Comparison of ENCODE assay signal across 1 cellular context in the genomic region with DNA sequence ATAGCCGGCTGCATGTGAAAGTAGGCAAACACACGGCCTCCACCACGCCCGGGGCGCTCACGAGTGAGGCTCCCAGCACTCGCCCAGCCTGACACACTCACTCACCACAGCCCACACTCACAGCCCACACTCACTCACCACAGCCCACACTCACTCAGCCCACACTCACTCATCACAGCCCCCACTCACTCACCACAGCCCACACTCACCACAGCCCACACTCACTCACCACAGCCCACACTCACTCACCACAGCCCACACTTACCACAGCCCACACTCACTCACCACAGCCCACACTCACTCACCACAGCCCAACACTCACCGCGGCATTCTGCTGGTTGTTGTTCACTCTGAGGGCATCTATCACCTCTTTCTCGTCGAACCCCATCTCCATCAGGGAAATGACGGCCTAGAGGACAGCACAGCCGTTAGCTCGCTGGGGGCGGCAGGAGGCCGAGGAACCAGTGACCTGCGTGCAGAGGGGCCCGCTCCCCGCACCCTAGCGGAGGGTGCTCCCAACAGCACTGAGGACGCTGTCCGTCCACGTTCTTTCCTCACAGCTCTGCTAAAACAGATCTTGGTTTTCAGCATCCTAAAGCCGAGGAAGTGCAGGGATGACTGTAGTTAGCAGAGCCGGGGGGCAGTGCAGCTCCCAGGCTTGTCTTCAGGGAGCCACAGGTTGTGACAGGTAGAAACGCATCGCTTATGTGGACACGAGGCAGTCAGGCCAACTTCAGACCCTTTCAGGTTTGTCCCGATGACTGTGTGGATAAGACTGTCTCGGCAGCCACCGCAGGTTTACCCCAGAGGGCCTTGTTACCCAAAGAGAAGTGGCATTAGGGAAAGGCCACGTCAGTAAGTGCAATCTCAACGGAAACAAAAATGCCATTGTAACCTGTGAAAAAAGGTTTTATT.
TF ChIP-seq lines count a peak whose summit lies in the region.

No MANE protein-coding gene starts in this region.

TF ChIP-seq in SK-N-SH treated with all-trans-retinoic acid at 6 μM for 48 hours, 23 proteins besides CTCF, POLR2A, EP300 and RAD21 (continued from another document):
- TF ChIP-seq ZC3H10 (CRISPR knock-in tag; IDR thresholded peaks at IDR 0.05): no peak
- no peak for TF ChIP-seq GLIS3 (CRISPR knock-in tag; IDR thresholded peaks at IDR 0.05)
- no peak for TF ChIP-seq TCF4 (CRISPR knock-in tag; IDR thresholded peaks at IDR 0.05; ENCODE audit: borderline replicate concordance)
- TF ChIP-seq SNAI2 (CRISPR knock-in tag; IDR thresholded peaks at IDR 0.05): no peak
- no peak for TF ChIP-seq ZNF565 (CRISPR knock-in tag; conservative IDR thresholded peaks at IDR 0.05; ENCODE audit: low read depth)
- TF ChIP-seq PPARA (CRISPR knock-in tag; IDR thresholded peaks at IDR 0.05; ENCODE audit: borderline replicate concordance): no peak
- no peak for TF ChIP-seq ZNF8 (CRISPR knock-in tag; IDR thresholded peaks at IDR 0.05)
- TF ChIP-seq, protein P1, sequence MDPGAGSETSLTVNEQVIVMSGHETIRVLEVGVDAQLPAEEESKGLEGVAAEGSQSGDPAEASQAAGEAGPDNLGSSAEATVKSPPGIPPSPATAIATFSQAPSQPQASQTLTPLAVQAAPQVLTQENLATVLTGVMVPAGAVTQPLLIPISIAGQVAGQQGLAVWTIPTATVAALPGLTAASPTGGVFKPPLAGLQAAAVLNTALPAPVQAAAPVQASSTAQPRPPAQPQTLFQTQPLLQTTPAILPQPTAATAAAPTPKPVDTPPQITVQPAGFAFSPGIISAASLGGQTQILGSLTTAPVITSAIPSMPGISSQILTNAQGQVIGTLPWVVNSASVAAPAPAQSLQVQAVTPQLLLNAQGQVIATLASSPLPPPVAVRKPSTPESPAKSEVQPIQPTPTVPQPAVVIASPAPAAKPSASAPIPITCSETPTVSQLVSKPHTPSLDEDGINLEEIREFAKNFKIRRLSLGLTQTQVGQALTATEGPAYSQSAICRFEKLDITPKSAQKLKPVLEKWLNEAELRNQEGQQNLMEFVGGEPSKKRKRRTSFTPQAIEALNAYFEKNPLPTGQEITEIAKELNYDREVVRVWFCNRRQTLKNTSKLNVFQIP (CRISPR knock-in tag; IDR thresholded peaks at IDR 0.05; ENCODE audit: borderline replicate concordance, low read depth): no peak
